Comparison of ENCODE assay signal across 22 cellular contexts in the genomic region with DNA sequence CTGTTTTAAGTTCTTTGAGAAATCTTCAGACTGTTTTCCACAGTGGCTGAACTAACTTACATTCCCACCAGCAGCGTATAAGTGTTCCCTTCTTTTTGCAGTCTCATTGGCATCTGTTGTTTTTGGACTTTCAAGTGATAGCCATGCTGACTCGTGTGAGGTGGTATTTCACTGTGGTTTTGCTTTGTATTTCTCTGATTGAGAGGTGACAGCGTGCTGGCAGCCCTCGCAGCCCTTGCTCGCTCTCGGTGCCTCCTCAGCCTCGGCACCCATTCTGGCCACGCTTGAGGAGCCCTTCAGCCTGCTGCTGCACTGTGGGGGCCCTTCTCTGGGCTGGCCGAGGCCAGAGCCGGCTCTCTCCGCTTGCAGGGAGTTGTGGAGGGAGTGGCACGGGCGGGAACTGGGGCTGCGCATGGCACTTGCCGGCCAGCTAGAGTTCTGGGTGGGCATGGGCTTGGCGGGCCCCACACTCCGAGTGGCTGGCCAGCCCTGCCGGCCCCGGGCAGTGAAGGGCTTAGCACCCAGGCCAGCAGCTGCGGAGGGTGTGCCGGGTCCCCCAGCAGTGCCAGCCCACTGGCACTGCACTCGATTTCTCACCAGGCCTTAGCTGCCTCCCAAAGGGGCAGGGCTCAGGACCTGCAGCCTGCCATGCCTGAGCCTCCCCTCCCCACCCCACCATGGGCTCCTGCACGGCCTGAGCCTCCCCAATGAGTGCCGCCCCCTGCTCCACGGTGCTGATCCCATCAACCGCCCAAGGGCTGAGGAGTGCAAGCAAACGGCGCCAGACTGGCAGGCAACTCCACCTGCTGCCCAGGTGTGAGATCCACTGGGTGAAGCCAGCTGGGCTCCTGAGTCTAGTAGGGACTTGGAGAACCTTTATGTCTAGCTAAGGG.
DNase-seq lines count a peak whose midpoint lies in the region; ATAC-seq and TF ChIP-seq lines count a peak whose summit lies in the region.
"Had no signal": no experiment of that assay in that cellular context is flagged by ENCODE, and none has a peak within 500 bp of the region (broad histone marks: within the 10 kb centered on the region; RNA-seq: fewer than 3 reads in every experiment).

No MANE protein-coding gene starts in this region.

- H3K4me1 ChIP-seq in GM23338 (ENCODE audit: insufficient read depth): no peaks in the 10 kb centered on the region

- no peak overlapping the region for H3K4me3 ChIP-seq in GM23338
- H3K4me3 ChIP-seq: A549, MG63 had no signal

- H3K4me3 Mint-ChIP-seq in GM23338: no peak overlapping the region
- no peak overlapping the region for H3K4me3 Mint-ChIP-seq in chondrocyte (ENCODE audit: unreplicated experiment)
- no peak overlapping the region for H3K4me3 Mint-ChIP-seq in T-cell
- H3K4me3 Mint-ChIP-seq: HFFc6 had no signal

- H3K9me2 ChIP-seq in GM23338 (ENCODE audit: insufficient read depth): 0 out of 2 replicates have a peak, but pooled peaks cover 20% of the 10 kb centered on the region

- no peaks in the 10 kb centered on the region for H3K79me2 ChIP-seq in GM23338 (replicated peaks; ENCODE audit: insufficient read depth)

- H3F3A ChIP-seq in GM23338 (replicated peaks; ENCODE audit: low read depth): 0 out of 2 replicates have a peak, but pooled peaks cover 4% of the 10 kb centered on the region

- H3K36me3 Mint-ChIP-seq in GM23338 (ENCODE audit: low read depth): peaks cover 29% of the 10 kb centered on the region
- peaks cover 4% of the 10 kb centered on the region for H3K36me3 Mint-ChIP-seq in chondrocyte (ENCODE audit: low read depth)
- peaks cover 7% of the 10 kb centered on the region for H3K36me3 Mint-ChIP-seq in T-cell

- CTCF ChIA-PET in T-cell (lab: Charles Lee): no interaction called here

- H3K4me1 Mint-ChIP-seq in GM23338 (peaks cover 20% of the 10 kb centered on the region), chondrocyte (ENCODE audit: low read depth) (peaks cover 60% of the 10 kb centered on the region), T-cell (peaks cover 31 to 39% (median 37%) of the 10 kb centered on the region in 3 donors)

- H3K27me3 Mint-ChIP-seq in GM23338 (ENCODE audit: insufficient read depth, low read depth, poor library complexity): peaks cover 11% of the 10 kb centered on the region
- no peaks in the 10 kb centered on the region for H3K27me3 Mint-ChIP-seq in chondrocyte (ENCODE audit: low read depth)
- H3K27me3 Mint-ChIP-seq in T-cell: peaks cover 0 to 1% of the 10 kb centered on the region in 2 donors
- H3K27me3 Mint-ChIP-seq: CD4-positive, alpha-beta memory T cell had no signal

- DNase-seq in GM23338 (ENCODE audit: low spot score) (no peak), NCI-H226 (peak; percentile 15), chondrocyte (ENCODE audit: low spot score) (no peak), myocyte (ENCODE audit: low read depth) (peak; percentile 80), T-cell (no peak), NCI-H510A (lab: John Stamatoyannopoulos, UW) (no peak), NCI-H524 treated with DMSO at 0.1 percent for 48 hours (lab: John Stamatoyannopoulos, UW) (no peak), occipital lobe (lab: John Stamatoyannopoulos, UW) (no peak)
- DNase-seq: Calu3; CD4-positive, alpha-beta memory T cell; HFFc6; MG63; NCI-H1105; NCI-H1694; NCI-H2107; NCI-H2227 treated with DMSO at 0.1 percent for 48 hours; NCI-H526; PC-3; RPMI8226; SHP77 treated with DMSO at 0.1 percent for 48 hours had no signal

- peaks cover 31% of the 10 kb centered on the region for H3K9me3 Mint-ChIP-seq in GM23338
- H3K9me3 Mint-ChIP-seq in chondrocyte (ENCODE audit: low read depth): peaks cover 9% of the 10 kb centered on the region
- peaks cover 3 to 8% (median 7%) of the 10 kb centered on the region in 3 donors for H3K9me3 Mint-ChIP-seq in T-cell

- H3K27ac Mint-ChIP-seq in GM23338 (no peak overlapping the region), chondrocyte (ENCODE audit: unreplicated experiment) (peak overlapping the region; percentile 72), T-cell (no peak overlapping the region)
- H3K27ac Mint-ChIP-seq: CD4-positive, alpha-beta memory T cell had no signal

- 0 out of 2 replicates have a peak overlapping the region, but pooled peaks have one; percentile 18 for H2AFZ ChIP-seq in GM23338

- TF ChIP-seq CTCF in GM23338 (conservative IDR thresholded peaks at IDR 0.05; ENCODE audit: low read depth in 2 of 2) (no peak), chondrocyte (IDR thresholded peaks at IDR 0.05) (no peak)

- ATAC-seq in GM23338 (no peak), T-cell (replicated peaks in 1 of 4) (no peak)
- ATAC-seq: A549, PC-3 had no signal

- H3K36me3 ChIP-seq in GM23338 (ENCODE audit: insufficient read depth): no peaks in the 10 kb centered on the region
- H3K36me3 ChIP-seq: BLaER1, MG63 had no signal

- no peak overlapping the region for H3K4me2 ChIP-seq in GM23338
- H3K4me2 ChIP-seq: A549, BLaER1 had no signal

- POLR2A ChIA-PET in T-cell (lab: Charles Lee): no interaction called here

- H3K27ac ChIP-seq in GM23338 (ENCODE audit: low read depth): no peak overlapping the region
- H3K27ac ChIP-seq: A549, BLaER1 had no signal

- H4K20me1 ChIP-seq in GM23338 (replicated peaks; ENCODE audit: insufficient read depth): no peaks in the 10 kb centered on the region
- H4K20me1 ChIP-seq: BLaER1 had no signal

- no peaks in the 10 kb centered on the region for H3K27me3 ChIP-seq in GM23338 (ENCODE audit: insufficient read depth)
- H3K27me3 ChIP-seq: BLaER1, MG63 had no signal

TF ChIP-seq in GM23338, 12 proteins besides CTCF, POLR2A, EP300 and RAD21:
- TF ChIP-seq CREB1 (CRISPR knock-in tag; IDR thresholded peaks at IDR 0.05; ENCODE audit: low read depth) (no peak), ZNF114 (CRISPR knock-in tag; IDR thresholded peaks at IDR 0.05) (no peak), JUNB (IDR thresholded peaks at IDR 0.05; ENCODE audit: unreplicated experiment) (no peak), STAT1 (IDR thresholded peaks at IDR 0.05; ENCODE audit: unreplicated experiment) (no peak)

Comparison
In these comparisons a context has a peak if more than half of its experiments do, and no peak if none do; other contexts are left out.
1. DNase-seq: peak in NCI-H226 (single experiment) and myocyte (single experiment); none in GM23338 (single experiment), chondrocyte (single experiment), T-cell (0 of 34), NCI-H510A (single experiment), NCI-H524 treated with DMSO at 0.1 percent for 48 hours (single experiment) and occipital lobe (single experiment).